9 cellular contexts compared by ENCODE assay signal in genomic region chr15:74664028-74664616, GRCh38. TPM values are rescaled to one million over a fixed set of nuclear protein-coding genes. Genes with fewer than 3 reads are reported as not detected.
DNase-seq lines count a peak whose midpoint lies in the region; ATAC-seq, FAIRE-seq and TF ChIP-seq lines count a peak whose summit lies in the region.
"Had no signal": no experiment of that assay in that cellular context is flagged by ENCODE, and none has a peak within 500 bp of the region (broad histone marks: within the 10 kb centered on the region; RNA-seq: fewer than 3 reads in every experiment).

No MANE protein-coding gene starts in this region.

- TF ChIP-seq CTCF in stomach (IDR thresholded peaks at IDR 0.05): no peak

- no peaks in the 10 kb centered on the region for H3K27me3 Mint-ChIP-seq in activated T-helper 2 cell treated with anti-CD3 and anti-CD28 coated beads, Interferon-gamma antibody, Interleukin-2, Interleukin-4, amounts not matched to agents 10 μg/mL and 5 μg/mL and 100 μg/mL, durations not matched to agents 14 hours and 24 hours and 36 hours (ENCODE audit: low read depth)
- H3K27me3 Mint-ChIP-seq: central memory CD8-positive, alpha-beta T cell had no signal

- peaks cover 22 to 52% (median 32%) of the 10 kb centered on the region in 4 donors for H3K4me1 ChIP-seq in stomach

- intact Hi-C loops in stomach (cut with DNase I; ENCODE audit: low total_unique reads): no loop called here
- intact Hi-C loops in activated T-helper 2 cell treated with anti-CD3 and anti-CD28 coated beads, Interferon-gamma antibody, Interleukin-2, Interleukin-4, amounts not matched to agents 10 μg/mL and 5 μg/mL and 100 μg/mL, durations not matched to agents 14 hours and 24 hours and 36 hours (cut with micrococcal nuclease): no loop called here

- no peaks in the 10 kb centered on the region for H3K9me3 Mint-ChIP-seq in activated T-helper 2 cell treated with anti-CD3 and anti-CD28 coated beads, Interferon-gamma antibody, Interleukin-2, Interleukin-4, amounts not matched to agents 10 μg/mL and 5 μg/mL and 100 μg/mL, durations not matched to agents 14 hours and 24 hours and 36 hours
- H3K9me3 Mint-ChIP-seq: central memory CD8-positive, alpha-beta T cell had no signal

- no peak overlapping the region for H3K27ac Mint-ChIP-seq in activated T-helper 2 cell treated with anti-CD3 and anti-CD28 coated beads, Interferon-gamma antibody, Interleukin-2, Interleukin-4, amounts not matched to agents 10 μg/mL and 5 μg/mL and 100 μg/mL, durations not matched to agents 14 hours and 24 hours and 36 hours

- ATAC-seq in GM21576 (IDR thresholded peaks at IDR 0.05; ENCODE audit: unreplicated experiment): no peak

- H3K36me3 Mint-ChIP-seq in activated T-helper 2 cell treated with anti-CD3 and anti-CD28 coated beads, Interferon-gamma antibody, Interleukin-2, Interleukin-4, amounts not matched to agents 10 μg/mL and 5 μg/mL and 100 μg/mL, durations not matched to agents 14 hours and 24 hours and 36 hours (ENCODE audit: low read depth): peaks cover 19% of the 10 kb centered on the region

- H3K4me3 ChIP-seq in stomach: no peak overlapping the region

- 9 to 25% (median 19%) methylated on average over 2 of the region's 2 CpGs for WGBS in stomach, 5 donors

- no peak for TF ChIP-seq EP300 in stomach (IDR thresholded peaks at IDR 0.05)

- no peak for TF ChIP-seq POLR2A in stomach (IDR thresholded peaks at IDR 0.05)

- no peak overlapping the region for H3K4me3 Mint-ChIP-seq in activated T-helper 2 cell treated with anti-CD3 and anti-CD28 coated beads, Interferon-gamma antibody, Interleukin-2, Interleukin-4, amounts not matched to agents 10 μg/mL and 5 μg/mL and 100 μg/mL, durations not matched to agents 14 hours and 24 hours and 36 hours (ENCODE audit: low read depth)
- H3K4me3 Mint-ChIP-seq: central memory CD8-positive, alpha-beta T cell had no signal

- no peaks in the 10 kb centered on the region for H3K27me3 ChIP-seq in stomach

- peaks cover 5 to 17% (median 15%) of the 10 kb centered on the region in 4 donors for H3K36me3 ChIP-seq in stomach

- peak; percentile 10 for DNase-seq in HT1080 (ENCODE audit: low read depth)
- peak in 13 of 61 donors; percentile 3 to 54 (median 26) for DNase-seq in caudate nucleus (lab: John Stamatoyannopoulos, UW)
- peak; percentile 80 for DNase-seq in stomach
- no peak for DNase-seq in activated T-helper 2 cell treated with anti-CD3 and anti-CD28 coated beads, Interferon-gamma antibody, Interleukin-2, Interleukin-4, amounts not matched to agents 10 μg/mL and 5 μg/mL and 100 μg/mL, durations not matched to agents 14 hours and 24 hours and 36 hours (ENCODE audit: low spot score)
- no peak for DNase-seq in foreskin melanocyte
- no peak for DNase-seq in GM19239 (ENCODE audit: insufficient read length, low spot score)

- no peaks in the 10 kb centered on the region for H3K9me3 ChIP-seq in stomach

- FAIRE-seq in islet of Langerhans (lab: Jason Lieb, UNC) (peak; percentile 36), GM19239 (lab: Jason Lieb, UNC) (no peak)

- H3K4me1 Mint-ChIP-seq in activated T-helper 2 cell treated with anti-CD3 and anti-CD28 coated beads, Interferon-gamma antibody, Interleukin-2, Interleukin-4, amounts not matched to agents 10 μg/mL and 5 μg/mL and 100 μg/mL, durations not matched to agents 14 hours and 24 hours and 36 hours (ENCODE audit: low read depth): no peaks in the 10 kb centered on the region

- H3K27ac ChIP-seq in caudate nucleus (ENCODE audit: low read depth, low read length) (peak overlapping the region; percentile 53), stomach (peak overlapping the region in 4 of 5 donors; percentile 27 to 83 (median 68))

RNA-seq across cellular contexts. Expression of gene EDC3, which starts 31.7 kb away (rescaled TPM):
- total RNA-seq in HT1080 (2014; rRNA removed; shearing (Covaris generic)): 7.0 and 16.7 TPM in 2 replicates
- polyA plus RNA-seq in HT1080 (2015; cell fraction: cytosol; rRNA removed): 28.2 and 30.1 TPM in 2 replicates
- polyA plus RNA-seq in HT1080 (2015; cell fraction: nucleus; rRNA removed): 41.8 and 53.8 TPM in 2 replicates
- 10 to 100 TPM; 12.1 to 42.6 (median 17.4) TPM for total RNA-seq in stomach
- polyA plus RNA-seq in stomach: 10 to 100 TPM in 2 of 3 donors, 1 to 10 TPM in 1; 8.8 to 10.5 (median 10.2) TPM
- total RNA-seq in activated T-helper 2 cell treated with anti-CD3 and anti-CD28 coated beads, Interferon-gamma antibody, Interleukin-2, Interleukin-4, amounts not matched to agents 10 μg/mL and 5 μg/mL and 100 μg/mL, durations not matched to agents 14 hours and 24 hours and 36 hours: 49.3 and 54.8 TPM in 2 replicates

RNA-seq across cellular contexts. Expression of gene CLK3, which starts 48.5 kb away (rescaled TPM):
- total RNA-seq in HT1080 (2014; rRNA removed; shearing (Covaris generic)): 84.0 and 110 TPM in 2 replicates
- 73.7 and 82.2 TPM in 2 replicates for polyA plus RNA-seq in HT1080 (2015; cell fraction: cytosol; rRNA removed)
- polyA plus RNA-seq in HT1080 (2015; cell fraction: nucleus; rRNA removed): 162 and 169 TPM in 2 replicates
- 100 to 1,000 TPM in 4 of 5 donors, 10 to 100 TPM in 1; 50.1 to 226 (median 120) TPM for total RNA-seq in stomach
- polyA plus RNA-seq in stomach: 10 to 100 TPM; 47.6 to 71.5 (median 57.1) TPM
- total RNA-seq in activated T-helper 2 cell treated with anti-CD3 and anti-CD28 coated beads, Interferon-gamma antibody, Interleukin-2, Interleukin-4, amounts not matched to agents 10 μg/mL and 5 μg/mL and 100 μg/mL, durations not matched to agents 14 hours and 24 hours and 36 hours: 119 and 122 TPM in 2 replicates

Comparison
In these comparisons a context has a peak if more than half of its experiments do, and no peak if none do; other contexts are left out.
1. DNase-seq: peak in HT1080 (single experiment) and stomach (single experiment); none in activated T-helper 2 cell treated with anti-CD3 and anti-CD28 coated beads, Interferon-gamma antibody, Interleukin-2, Interleukin-4, amounts not matched to agents 10 μg/mL and 5 μg/mL and 100 μg/mL, durations not matched to agents 14 hours and 24 hours and 36 hours (single experiment), foreskin melanocyte (single experiment) and GM19239 (single experiment).